ENCODE assay signal across 28 cellular contexts in the genomic region with DNA sequence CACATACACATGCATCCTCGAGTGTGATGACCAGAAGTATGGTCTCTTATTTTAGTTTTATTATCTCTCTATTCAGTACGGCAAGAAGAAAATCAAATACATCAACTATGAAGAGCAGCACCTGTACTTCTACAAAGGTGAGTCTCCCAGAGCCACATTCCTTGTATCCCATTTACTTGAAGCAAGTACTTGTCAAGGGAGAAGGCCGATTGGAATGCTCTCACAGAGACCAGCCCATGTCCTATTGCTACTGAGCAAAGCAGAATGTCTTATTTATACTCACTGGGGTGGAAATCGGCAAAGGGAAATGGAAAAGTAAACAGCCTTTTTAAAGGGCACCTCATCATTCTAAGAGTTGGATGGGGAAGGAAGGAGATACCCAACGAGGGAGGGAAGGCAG.
"Had no signal": no experiment of that assay in that cellular context is flagged by ENCODE, and none has a peak within 500 bp of the region (broad histone marks: within the 10 kb centered on the region; RNA-seq: fewer than 3 reads in every experiment).

No MANE protein-coding gene starts in this region.

- H3K27me3 ChIP-seq: brain microvascular endothelial cell, esophagus squamous epithelium, gastroesophageal sphincter had no signal

- H3K9me3 ChIP-seq: esophagus squamous epithelium had no signal

- DNase-seq: activated B cell treated with CpG ODN at 0.5 μM for 24 hours; activated CD4-positive, alpha-beta T cell treated with anti-CD3 and anti-CD28 coated beads for 48 hours; activated CD4-positive, alpha-beta T cell treated with anti-CD3 and anti-CD28 coated beads, Interleukin-2, amount 50 U/mL, for 1 hour; activated CD4-positive, alpha-beta T cell treated with anti-CD3 and anti-CD28 coated beads, Interleukin-2, amount 50 U/mL, for 48 hours; activated CD8-positive, alpha-beta memory T cell treated with anti-CD3 and anti-CD28 coated beads for 24 hours; activated CD8-positive, alpha-beta T cell treated with anti-CD3 and anti-CD28 coated beads for 36 hours; activated effector memory CD4-positive, alpha-beta T cell treated with Interleukin-2 at 50 U/mL for 16 hours; activated gamma-delta T cell treated with Interleukin-2 at 50 U/mL for 16 hours; activated naive CD4-positive, alpha-beta T cell treated with anti-CD3 and anti-CD28 coated beads, Interleukin-2, amount 50 U/mL, for 16 hours; activated naive CD4-positive, alpha-beta T cell treated with Interleukin-2 at 50 U/mL for 16 hours; activated T-cell treated with anti-CD3 and anti-CD28 coated beads, Interleukin-2, amount 50 U/mL, for 4 hours; amniotic stem cell; anterior cingulate cortex; brain microvascular endothelial cell; cortex of kidney; dermis blood vessel endothelial cell; effector CD4-positive, alpha-beta T cell; effector memory CD8-positive, alpha-beta T cell; erythroblast; esophagus squamous epithelium; T-helper 9 cell; WERI-Rb-1 had no signal

- H3K9me3 Mint-ChIP-seq: activated T-helper 17 cell treated with anti-CD3 and anti-CD28 coated beads, Interleukin-2, amount 50 U/mL, for 72 hours had no signal

- H3K27me3 Mint-ChIP-seq: activated B cell treated with CpG ODN at 0.5 μM for 24 hours; activated T-helper 17 cell treated with anti-CD3 and anti-CD28 coated beads, Interleukin-2, amount 50 U/mL, for 72 hours; central memory CD8-positive, alpha-beta T cell; effector memory CD8-positive, alpha-beta T cell had no signal

- H3K4me1 ChIP-seq: esophagus squamous epithelium, gastroesophageal sphincter had no signal

- H3K36me3 Mint-ChIP-seq: activated naive CD8-positive, alpha-beta T cell had no signal

- H3K4me3 Mint-ChIP-seq: activated B cell treated with CpG ODN at 0.5 μM for 24 hours; activated CD8-positive, alpha-beta T cell treated with anti-CD3 and anti-CD28 coated beads for 36 hours; activated naive CD8-positive, alpha-beta T cell; activated T-cell treated with anti-CD3 and anti-CD28 coated beads, Interleukin-2, amount 50 U/mL, for 4 hours; activated T-helper 17 cell treated with anti-CD3 and anti-CD28 coated beads, Interleukin-2, amount 50 U/mL, for 72 hours; central memory CD8-positive, alpha-beta T cell; effector memory CD8-positive, alpha-beta T cell; T-helper 1 cell treated with Interleukin-12 subunit alpha and Interleukin-12 subunit beta and Interleukin-4 antibody, amounts not matched to agents 30 μg/mL and 1 μg/mL, for 36 hours had no signal

- ATAC-seq: activated CD4-positive, CD25-positive, alpha-beta regulatory T cell treated with anti-CD3 and anti-CD28 coated beads, Interleukin-2, amount 50 U/mL, for 24 hours; activated CD8-positive, alpha-beta T cell treated with anti-CD3 and anti-CD28 coated beads for 36 hours; activated T-cell treated with anti-CD3 and anti-CD28 coated beads, Interleukin-2, amount 50 U/mL, for 4 hours; activated T-helper 17 cell treated with anti-CD3 and anti-CD28 coated beads, Interleukin-2, amount 50 U/mL, for 72 hours; effector memory CD8-positive, alpha-beta T cell; gastroesophageal sphincter had no signal

- H3K4me1 Mint-ChIP-seq: activated B cell treated with CpG ODN at 0.5 μM for 24 hours; activated T-helper 17 cell treated with anti-CD3 and anti-CD28 coated beads, Interleukin-2, amount 50 U/mL, for 72 hours; central memory CD8-positive, alpha-beta T cell had no signal

- H3K27ac ChIP-seq: brain microvascular endothelial cell, esophagus squamous epithelium, gastroesophageal sphincter, WERI-Rb-1 had no signal

- H3K4me3 ChIP-seq: esophagus squamous epithelium, gastroesophageal sphincter had no signal

- H3K36me3 ChIP-seq: brain microvascular endothelial cell, esophagus squamous epithelium, gastroesophageal sphincter, WERI-Rb-1 had no signal

- H3K27ac Mint-ChIP-seq: activated B cell treated with CpG ODN at 0.5 μM for 24 hours; activated CD8-positive, alpha-beta T cell treated with anti-CD3 and anti-CD28 coated beads for 36 hours; activated naive CD8-positive, alpha-beta T cell; activated T-helper 17 cell treated with anti-CD3 and anti-CD28 coated beads, Interleukin-2, amount 50 U/mL, for 72 hours; effector memory CD8-positive, alpha-beta T cell; T-helper 1 cell treated with Interleukin-12 subunit alpha and Interleukin-12 subunit beta and Interleukin-4 antibody, amounts not matched to agents 30 μg/mL and 1 μg/mL, for 36 hours had no signal
